In the genomic region with DNA sequence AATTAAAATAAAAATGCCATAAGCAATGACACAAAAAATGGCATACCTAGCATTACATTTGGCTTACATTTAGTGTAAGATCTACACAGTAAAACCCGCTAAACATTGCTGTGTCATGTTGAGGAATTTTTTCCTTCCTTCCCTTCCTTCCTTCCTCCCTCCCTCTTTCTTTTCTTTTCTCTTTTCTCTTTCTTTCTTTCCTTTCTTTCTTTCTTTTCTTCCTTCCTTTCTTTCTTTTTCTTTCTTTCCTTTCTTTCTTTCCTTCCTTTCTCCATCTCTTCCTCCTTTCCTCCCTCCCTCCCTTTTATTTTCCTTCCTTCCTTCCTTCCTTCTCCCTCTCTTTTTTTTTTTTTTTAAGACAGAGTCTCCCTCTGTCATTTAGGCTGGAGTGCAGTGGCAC, we compare ENCODE assay signal across 7 cellular contexts. TPM values are rescaled to one million over a fixed set of nuclear protein-coding genes. Genes with fewer than 3 reads are reported as not detected.
"Had no signal": no experiment of that assay in that cellular context is flagged by ENCODE, and none has a peak within 500 bp of the region (broad histone marks: within the 10 kb centered on the region; RNA-seq: fewer than 3 reads in every experiment).

No MANE protein-coding gene starts in this region.

RNA-seq across cellular contexts. Expression of gene CYP2A6, which starts 11.8 kb away (rescaled TPM):
- total RNA-seq: GM23248, GM23338, H1, H4, H7, HFFc6 had no signal
- polyA plus RNA-seq: GM23248 had no signal

RNA-seq across cellular contexts. Expression of gene CYP2A7, which starts 43.6 kb away (rescaled TPM):
- total RNA-seq: GM23248, GM23338, H1, H4, H7, H9, HFFc6 had no signal
- polyA plus RNA-seq: GM23248, GM23338 had no signal
